ENCODE assay signal across 1 cellular context in the genomic region with DNA sequence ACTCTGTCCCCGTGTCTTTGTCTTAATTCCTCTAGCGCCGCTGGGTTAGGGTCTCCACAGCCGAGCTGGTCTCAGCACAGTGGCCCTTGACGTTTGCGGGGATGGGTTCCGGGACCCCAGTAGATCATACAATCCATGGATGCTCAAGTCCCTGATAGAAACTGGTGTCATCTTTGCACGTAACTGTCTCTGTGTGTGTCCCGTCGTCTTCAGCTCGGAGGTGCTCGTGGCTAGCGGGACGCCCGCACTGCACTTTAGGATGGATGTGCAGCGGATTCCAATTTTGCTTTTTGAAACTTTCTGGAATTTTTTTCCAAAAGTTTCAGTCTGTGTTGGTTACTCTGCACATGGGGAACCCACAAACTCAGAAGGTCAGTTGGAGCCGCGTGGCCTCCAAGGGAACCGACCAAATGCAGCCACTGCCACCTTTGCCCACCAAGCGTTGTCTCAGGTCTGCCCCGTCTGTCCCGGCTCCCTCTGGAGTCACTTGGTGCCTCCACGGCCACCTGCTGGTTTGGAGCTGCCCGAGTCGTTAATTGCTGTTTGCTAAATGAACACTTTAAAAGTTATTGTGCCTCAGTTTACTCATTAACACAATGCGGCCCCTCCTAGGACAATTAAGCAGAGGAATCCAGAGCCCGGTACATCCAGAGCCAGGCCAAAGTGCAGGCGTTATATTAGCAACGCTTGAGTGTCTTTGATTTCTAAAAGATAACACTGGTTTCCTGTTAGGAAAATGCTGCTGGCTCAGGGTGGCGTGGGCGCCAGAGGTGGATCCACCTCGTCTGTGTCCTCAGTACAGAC.
TF ChIP-seq lines count a peak whose summit lies in the region.

No MANE protein-coding gene starts in this region.

TF ChIP-seq in HepG2, 621 proteins besides CTCF, POLR2A, EP300 and RAD21:
- TF ChIP-seq ZNF350 (CRISPR knock-in tag; IDR thresholded peaks at IDR 0.05; ENCODE audit: borderline replicate concordance, low read depth), result 0 out of 2 replicates have a peak, but pooled peaks have one; percentile 9
- TF ChIP-seq TBX2 (CRISPR knock-in tag; IDR thresholded peaks at IDR 0.05; ENCODE audit: borderline replicate concordance), result peak; percentile 50; the same call in 1 of the 2 replicates
- peak; percentile 72; the same call in 1 of the 2 replicates for TF ChIP-seq HNRNPL (IDR thresholded peaks at IDR 0.05; ENCODE audit: low read depth, low read length)
- TF ChIP-seq CBFB (CRISPR knock-in tag; IDR thresholded peaks at IDR 0.05), result no peak
- TF ChIP-seq, protein P1, sequence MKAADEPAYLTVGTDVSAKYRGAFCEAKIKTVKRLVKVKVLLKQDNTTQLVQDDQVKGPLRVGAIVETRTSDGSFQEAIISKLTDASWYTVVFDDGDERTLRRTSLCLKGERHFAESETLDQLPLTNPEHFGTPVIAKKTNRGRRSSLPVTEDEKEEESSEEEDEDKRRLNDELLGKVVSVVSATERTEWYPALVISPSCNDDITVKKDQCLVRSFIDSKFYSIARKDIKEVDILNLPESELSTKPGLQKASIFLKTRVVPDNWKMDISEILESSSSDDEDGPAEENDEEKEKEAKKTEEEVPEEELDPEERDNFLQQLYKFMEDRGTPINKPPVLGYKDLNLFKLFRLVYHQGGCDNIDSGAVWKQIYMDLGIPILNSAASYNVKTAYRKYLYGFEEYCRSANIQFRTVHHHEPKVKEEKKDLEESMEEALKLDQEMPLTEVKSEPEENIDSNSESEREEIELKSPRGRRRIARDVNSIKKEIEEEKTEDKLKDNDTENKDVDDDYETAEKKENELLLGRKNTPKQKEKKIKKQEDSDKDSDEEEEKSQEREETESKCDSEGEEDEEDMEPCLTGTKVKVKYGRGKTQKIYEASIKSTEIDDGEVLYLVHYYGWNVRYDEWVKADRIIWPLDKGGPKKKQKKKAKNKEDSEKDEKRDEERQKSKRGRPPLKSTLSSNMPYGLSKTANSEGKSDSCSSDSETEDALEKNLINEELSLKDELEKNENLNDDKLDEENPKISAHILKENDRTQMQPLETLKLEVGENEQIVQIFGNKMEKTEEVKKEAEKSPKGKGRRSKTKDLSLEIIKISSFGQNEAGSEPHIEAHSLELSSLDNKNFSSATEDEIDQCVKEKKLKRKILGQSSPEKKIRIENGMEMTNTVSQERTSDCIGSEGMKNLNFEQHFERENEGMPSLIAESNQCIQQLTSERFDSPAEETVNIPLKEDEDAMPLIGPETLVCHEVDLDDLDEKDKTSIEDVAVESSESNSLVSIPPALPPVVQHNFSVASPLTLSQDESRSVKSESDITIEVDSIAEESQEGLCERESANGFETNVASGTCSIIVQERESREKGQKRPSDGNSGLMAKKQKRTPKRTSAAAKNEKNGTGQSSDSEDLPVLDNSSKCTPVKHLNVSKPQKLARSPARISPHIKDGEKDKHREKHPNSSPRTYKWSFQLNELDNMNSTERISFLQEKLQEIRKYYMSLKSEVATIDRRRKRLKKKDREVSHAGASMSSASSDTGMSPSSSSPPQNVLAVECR (CRISPR knock-in tag; IDR thresholded peaks at IDR 0.05; ENCODE audit: borderline replicate concordance), result peak; percentile 19; the same call in 1 of the 2 replicates
- TF ChIP-seq NRL (CRISPR knock-in tag; IDR thresholded peaks at IDR 0.05; ENCODE audit: borderline replicate concordance), result peak; percentile 42; the same call in 1 of the 2 replicates
- TF ChIP-seq, protein P2, sequence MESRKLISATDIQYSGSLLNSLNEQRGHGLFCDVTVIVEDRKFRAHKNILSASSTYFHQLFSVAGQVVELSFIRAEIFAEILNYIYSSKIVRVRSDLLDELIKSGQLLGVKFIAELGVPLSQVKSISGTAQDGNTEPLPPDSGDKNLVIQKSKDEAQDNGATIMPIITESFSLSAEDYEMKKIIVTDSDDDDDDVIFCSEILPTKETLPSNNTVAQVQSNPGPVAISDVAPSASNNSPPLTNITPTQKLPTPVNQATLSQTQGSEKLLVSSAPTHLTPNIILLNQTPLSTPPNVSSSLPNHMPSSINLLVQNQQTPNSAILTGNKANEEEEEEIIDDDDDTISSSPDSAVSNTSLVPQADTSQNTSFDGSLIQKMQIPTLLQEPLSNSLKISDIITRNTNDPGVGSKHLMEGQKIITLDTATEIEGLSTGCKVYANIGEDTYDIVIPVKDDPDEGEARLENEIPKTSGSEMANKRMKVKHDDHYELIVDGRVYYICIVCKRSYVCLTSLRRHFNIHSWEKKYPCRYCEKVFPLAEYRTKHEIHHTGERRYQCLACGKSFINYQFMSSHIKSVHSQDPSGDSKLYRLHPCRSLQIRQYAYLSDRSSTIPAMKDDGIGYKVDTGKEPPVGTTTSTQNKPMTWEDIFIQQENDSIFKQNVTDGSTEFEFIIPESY (CRISPR knock-in tag; IDR thresholded peaks at IDR 0.05), result peak; percentile 56
- TF ChIP-seq ZNF883 (CRISPR knock-in tag; IDR thresholded peaks at IDR 0.05; ENCODE audit: not compliant biosample characterization), result peak; percentile 20
- 0 out of 2 replicates have a peak, but pooled peaks have one; percentile 16 for TF ChIP-seq ZFX (CRISPR knock-in tag; IDR thresholded peaks at IDR 0.05; ENCODE audit: low read depth)
- TF ChIP-seq, protein P3, sequence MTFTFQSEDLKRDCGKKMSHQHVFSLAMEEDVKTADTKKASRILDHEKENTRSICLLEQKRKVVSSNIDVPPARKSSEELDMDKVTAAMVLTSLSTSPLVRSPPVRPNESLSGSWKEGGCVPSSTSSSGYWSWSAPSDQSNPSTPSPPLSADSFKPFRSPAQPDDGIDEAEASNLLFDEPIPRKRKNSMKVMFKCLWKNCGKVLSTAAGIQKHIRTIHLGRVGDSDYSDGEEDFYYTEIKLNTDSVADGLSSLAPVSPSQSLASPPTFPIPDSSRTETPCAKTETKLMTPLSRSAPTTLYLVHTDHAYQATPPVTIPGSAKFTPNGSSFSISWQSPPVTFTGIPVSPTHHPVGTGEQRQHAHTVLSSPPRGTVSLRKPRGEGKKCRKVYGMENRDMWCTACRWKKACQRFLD (CRISPR knock-in tag; IDR thresholded peaks at IDR 0.05; ENCODE audit: borderline replicate concordance), result no peak
- TF ChIP-seq ZNF572 (CRISPR knock-in tag; IDR thresholded peaks at IDR 0.05), result peak; percentile 70; the same call in 1 of the 2 replicates
- TF ChIP-seq SP4 (CRISPR knock-in tag; IDR thresholded peaks at IDR 0.05), result no peak
- no peak for TF ChIP-seq AKAP8 (CRISPR knock-in tag; IDR thresholded peaks at IDR 0.05)
- TF ChIP-seq, protein P4, sequence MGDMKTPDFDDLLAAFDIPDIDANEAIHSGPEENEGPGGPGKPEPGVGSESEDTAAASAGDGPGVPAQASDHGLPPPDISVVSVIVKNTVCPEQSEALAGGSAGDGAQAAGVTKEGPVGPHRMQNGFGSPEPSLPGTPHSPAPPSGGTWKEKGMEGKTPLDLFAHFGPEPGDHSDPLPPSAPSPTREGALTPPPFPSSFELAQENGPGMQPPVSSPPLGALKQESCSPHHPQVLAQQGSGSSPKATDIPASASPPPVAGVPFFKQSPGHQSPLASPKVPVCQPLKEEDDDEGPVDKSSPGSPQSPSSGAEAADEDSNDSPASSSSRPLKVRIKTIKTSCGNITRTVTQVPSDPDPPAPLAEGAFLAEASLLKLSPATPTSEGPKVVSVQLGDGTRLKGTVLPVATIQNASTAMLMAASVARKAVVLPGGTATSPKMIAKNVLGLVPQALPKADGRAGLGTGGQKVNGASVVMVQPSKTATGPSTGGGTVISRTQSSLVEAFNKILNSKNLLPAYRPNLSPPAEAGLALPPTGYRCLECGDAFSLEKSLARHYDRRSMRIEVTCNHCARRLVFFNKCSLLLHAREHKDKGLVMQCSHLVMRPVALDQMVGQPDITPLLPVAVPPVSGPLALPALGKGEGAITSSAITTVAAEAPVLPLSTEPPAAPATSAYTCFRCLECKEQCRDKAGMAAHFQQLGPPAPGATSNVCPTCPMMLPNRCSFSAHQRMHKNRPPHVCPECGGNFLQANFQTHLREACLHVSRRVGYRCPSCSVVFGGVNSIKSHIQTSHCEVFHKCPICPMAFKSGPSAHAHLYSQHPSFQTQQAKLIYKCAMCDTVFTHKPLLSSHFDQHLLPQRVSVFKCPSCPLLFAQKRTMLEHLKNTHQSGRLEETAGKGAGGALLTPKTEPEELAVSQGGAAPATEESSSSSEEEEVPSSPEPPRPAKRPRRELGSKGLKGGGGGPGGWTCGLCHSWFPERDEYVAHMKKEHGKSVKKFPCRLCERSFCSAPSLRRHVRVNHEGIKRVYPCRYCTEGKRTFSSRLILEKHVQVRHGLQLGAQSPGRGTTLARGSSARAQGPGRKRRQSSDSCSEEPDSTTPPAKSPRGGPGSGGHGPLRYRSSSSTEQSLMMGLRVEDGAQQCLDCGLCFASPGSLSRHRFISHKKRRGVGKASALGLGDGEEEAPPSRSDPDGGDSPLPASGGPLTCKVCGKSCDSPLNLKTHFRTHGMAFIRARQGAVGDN (CRISPR knock-in tag; IDR thresholded peaks at IDR 0.05), result peak; percentile 33; the same call in 1 of the 2 replicates
